In genomic region chr15:54803987-54804386, GRCh38 we compare ENCODE assay signal across 1 cellular context.
A peak's percentile ranks its signal among the peaks of the same experiment; 100 is the strongest.
TF ChIP-seq lines count a peak whose summit lies in the region.

No MANE protein-coding gene starts in this region.

TF ChIP-seq in GM12878, 131 proteins besides CTCF, POLR2A, EP300 and RAD21 (continued from another document):
- no peak for TF ChIP-seq MLLT1 (IDR thresholded peaks at IDR 0.05)
- TF ChIP-seq CHD2 (IDR thresholded peaks at IDR 0.05; ENCODE audit: borderline replicate concordance, low read depth, low read length): no peak
- no peak for TF ChIP-seq NRF1 (conservative IDR thresholded peaks at IDR 0.05; ENCODE audit: low read depth, low read length)
- no peak for TF ChIP-seq SIX5 (IDR thresholded peaks at IDR 0.05; ENCODE audit: low read depth, low read length, severe bottlenecking)
- 0 out of 2 replicates have a peak, but pooled peaks have one; percentile 14 for TF ChIP-seq RUNX3 (IDR thresholded peaks at IDR 0.05; ENCODE audit: low read length)
